Comparison of ENCODE assay signal across 9 cellular contexts in the genomic region with DNA sequence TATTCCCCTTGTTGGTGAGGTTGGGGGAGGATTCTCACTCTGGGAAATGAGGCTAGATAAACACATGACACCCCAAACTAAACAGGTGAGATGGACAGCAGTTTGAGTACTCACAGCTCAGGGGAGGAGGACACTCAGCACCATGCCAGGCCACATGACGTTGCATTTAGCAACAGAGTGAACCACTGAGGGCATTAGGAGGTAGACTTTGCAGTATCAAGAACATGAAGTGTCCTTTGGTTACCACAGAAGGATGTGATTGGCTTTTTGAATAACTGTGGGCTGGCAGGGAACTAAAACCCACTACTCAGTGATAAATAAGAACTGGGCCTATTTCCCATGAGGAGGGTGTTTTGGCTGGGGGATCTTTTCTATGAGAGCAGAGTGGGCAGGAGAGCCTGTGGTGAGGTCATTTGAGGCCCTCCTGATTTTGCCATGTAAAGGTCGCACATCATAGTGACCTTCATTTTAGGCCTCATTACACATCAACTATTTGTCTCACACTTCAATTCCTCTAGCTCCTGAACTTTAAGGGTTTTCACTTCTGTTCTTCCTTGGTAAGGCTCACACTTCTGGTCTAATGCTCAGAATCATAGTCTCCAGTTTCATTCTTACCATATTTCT.
"Had no signal": no experiment of that assay in that cellular context is flagged by ENCODE, and none has a peak within 500 bp of the region (broad histone marks: within the 10 kb centered on the region; RNA-seq: fewer than 3 reads in every experiment).

No MANE protein-coding gene starts in this region.

- H3K36me3 Mint-ChIP-seq: IgD-negative memory B cell had no signal

- H3K9me3 ChIP-seq: HAP-1 had no signal

- H3K27ac Mint-ChIP-seq: HFFc6 had no signal

- H3K4me3 Mint-ChIP-seq: HFFc6, IgD-negative memory B cell had no signal

- H3K27me3 Mint-ChIP-seq: IgD-negative memory B cell had no signal

- ATAC-seq: HCT116, HepG2 had no signal

- H3K4me3 ChIP-seq: GM23248, HAP-1 had no signal

- H3K4me1 Mint-ChIP-seq: IgD-negative memory B cell had no signal

- H2AFZ ChIP-seq: GM23248 had no signal

- DNase-seq: GM23248, GOT3, H7, HFFc6, KBM-7 had no signal

- FAIRE-seq: HepG2 had no signal

- H3K36me3 ChIP-seq: HAP-1 had no signal

- H3K9ac ChIP-seq: GM23248 had no signal

- H3K27ac ChIP-seq: GM23248 had no signal

- H3K9me3 Mint-ChIP-seq: HFFc6 had no signal
